1 cellular context compared by ENCODE assay signal in the genomic region with DNA sequence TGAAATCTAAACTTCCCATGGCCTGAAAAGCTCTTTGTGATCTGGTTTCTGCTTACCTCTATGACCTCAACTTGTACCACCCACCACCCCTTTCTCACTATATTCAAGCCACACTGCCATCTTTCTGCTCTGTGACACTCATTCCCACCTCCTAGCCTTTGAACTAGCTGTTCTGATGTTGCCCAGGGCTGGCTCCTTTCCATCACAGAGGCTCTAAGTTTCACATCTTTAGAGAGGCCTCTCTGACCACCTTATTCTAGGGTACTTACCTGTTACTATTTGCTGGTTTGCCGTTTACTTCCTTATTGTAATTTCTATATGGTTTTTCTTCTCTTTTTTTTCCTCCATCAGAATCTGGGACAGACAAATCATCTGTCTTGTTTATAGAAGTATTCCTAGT.
TF ChIP-seq lines count a peak whose summit lies in the region.

No MANE protein-coding gene starts in this region.

TF ChIP-seq in HepG2, 621 proteins besides CTCF, POLR2A, EP300 and RAD21:
- TF ChIP-seq ZNF543 (CRISPR knock-in tag; IDR thresholded peaks at IDR 0.05) (no peak), ZNF550 (CRISPR knock-in tag; IDR thresholded peaks at IDR 0.05; ENCODE audit: borderline replicate concordance) (no peak), ARID2 (CRISPR knock-in tag; IDR thresholded peaks at IDR 0.05; ENCODE audit: borderline replicate concordance) (no peak), ZFP82 (CRISPR knock-in tag; IDR thresholded peaks at IDR 0.05; ENCODE audit: borderline replicate concordance) (no peak), ZNF589 (CRISPR knock-in tag; conservative IDR thresholded peaks at IDR 0.05) (no peak), ZFY (CRISPR knock-in tag; IDR thresholded peaks at IDR 0.05) (no peak), KLF6 (CRISPR knock-in tag; IDR thresholded peaks at IDR 0.05) (no peak), MEIS2 (CRISPR knock-in tag; IDR thresholded peaks at IDR 0.05) (no peak), MIER2 (CRISPR knock-in tag; IDR thresholded peaks at IDR 0.05) (no peak), HOXA9 (CRISPR knock-in tag; IDR thresholded peaks at IDR 0.05; ENCODE audit: borderline replicate concordance) (no peak), ZNF296 (CRISPR knock-in tag; conservative IDR thresholded peaks at IDR 0.05) (no peak), ZNF225 (CRISPR knock-in tag; IDR thresholded peaks at IDR 0.05) (no peak), TCF7L2 (IDR thresholded peaks at IDR 0.05; ENCODE audit: low read depth, low read length) (no peak)
- TF ChIP-seq, protein P1, sequence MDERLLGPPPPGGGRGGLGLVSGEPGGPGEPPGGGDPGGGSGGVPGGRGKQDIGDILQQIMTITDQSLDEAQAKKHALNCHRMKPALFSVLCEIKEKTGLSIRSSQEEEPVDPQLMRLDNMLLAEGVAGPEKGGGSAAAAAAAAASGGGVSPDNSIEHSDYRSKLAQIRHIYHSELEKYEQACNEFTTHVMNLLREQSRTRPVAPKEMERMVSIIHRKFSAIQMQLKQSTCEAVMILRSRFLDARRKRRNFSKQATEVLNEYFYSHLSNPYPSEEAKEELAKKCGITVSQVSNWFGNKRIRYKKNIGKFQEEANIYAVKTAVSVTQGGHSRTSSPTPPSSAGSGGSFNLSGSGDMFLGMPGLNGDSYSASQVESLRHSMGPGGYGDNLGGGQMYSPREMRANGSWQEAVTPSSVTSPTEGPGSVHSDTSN (CRISPR knock-in tag; IDR thresholded peaks at IDR 0.05), result no peak
- TF ChIP-seq, protein P2, sequence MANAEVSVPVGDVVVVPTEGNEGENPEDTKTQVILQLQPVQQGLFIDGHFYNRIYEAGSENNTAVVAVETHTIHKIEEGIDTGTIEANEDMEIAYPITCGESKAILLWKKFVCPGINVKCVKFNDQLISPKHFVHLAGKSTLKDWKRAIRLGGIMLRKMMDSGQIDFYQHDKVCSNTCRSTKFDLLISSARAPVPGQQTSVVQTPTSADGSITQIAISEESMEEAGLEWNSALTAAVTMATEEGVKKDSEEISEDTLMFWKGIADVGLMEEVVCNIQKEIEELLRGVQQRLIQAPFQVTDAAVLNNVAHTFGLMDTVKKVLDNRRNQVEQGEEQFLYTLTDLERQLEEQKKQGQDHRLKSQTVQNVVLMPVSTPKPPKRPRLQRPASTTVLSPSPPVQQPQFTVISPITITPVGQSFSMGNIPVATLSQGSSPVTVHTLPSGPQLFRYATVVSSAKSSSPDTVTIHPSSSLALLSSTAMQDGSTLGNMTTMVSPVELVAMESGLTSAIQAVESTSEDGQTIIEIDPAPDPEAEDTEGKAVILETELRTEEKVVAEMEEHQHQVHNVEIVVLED (CRISPR knock-in tag; IDR thresholded peaks at IDR 0.05; ENCODE audit: borderline replicate concordance), result no peak
- TF ChIP-seq, protein P3, sequence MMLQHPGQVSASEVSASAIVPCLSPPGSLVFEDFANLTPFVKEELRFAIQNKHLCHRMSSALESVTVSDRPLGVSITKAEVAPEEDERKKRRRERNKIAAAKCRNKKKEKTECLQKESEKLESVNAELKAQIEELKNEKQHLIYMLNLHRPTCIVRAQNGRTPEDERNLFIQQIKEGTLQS (CRISPR knock-in tag; IDR thresholded peaks at IDR 0.05), result no peak
